8 cellular contexts compared by ENCODE assay signal in genomic region chr7:38369816-38370493, GRCh38.
DNase-seq lines count a peak whose midpoint lies in the region; ATAC-seq and TF ChIP-seq lines count a peak whose summit lies in the region.

No MANE protein-coding gene starts in this region.

- intact Hi-C loops in Calu3 (cut with micrococcal nuclease; ENCODE audit: unreplicated experiment) = no loop called here

- H3K79me2 ChIP-seq in fibroblast of lung (ENCODE audit: control insufficient read depth, insufficient read depth, low read length) = no peaks in the 10 kb centered on the region

- peak overlapping the region in 1 of 4 experiments; percentile 11 for H3K4me3 ChIP-seq in fibroblast of lung (replicated peaks in 1 of 4; ENCODE audit: control extremely low read depth in 1 of 4, insufficient read depth in 1 of 4, low read depth in 3 of 4, low read length in 4 of 4)

- CTCF ChIA-PET in Calu3 (lab: Charles Lee) = interaction anchor here (0.5 to 1.3 kb wide), 7 partner anchors 14 to 1102 kb away, joined by 3 to 4 read pairs (median 4); no protein-coding TSS in a partner anchor

- no peaks in the 10 kb centered on the region for H4K20me1 ChIP-seq in fibroblast of lung (ENCODE audit: control insufficient read depth, extremely low read depth, insufficient read depth, low read length)

- no peaks in the 10 kb centered on the region for H3K27me3 ChIP-seq in fibroblast of lung (ENCODE audit: control insufficient read depth, insufficient read depth, low read length)

- H3K27ac Mint-ChIP-seq in Calu3 (ENCODE audit: unreplicated experiment) (no peak overlapping the region), neural crest cell (ENCODE audit: unreplicated experiment) (no peak overlapping the region)
- H3K27ac Mint-ChIP-seq in stimulated activated naive CD8-positive, alpha-beta T cell treated with anti-CD3 and anti-CD28 coated beads, Interleukin-15, amount 100 ng/mL, for 72 hours = no peak overlapping the region

- peak overlapping the region; percentile 45 for H2AFZ ChIP-seq in fibroblast of lung (ENCODE audit: low read length)

- H3K27me3 Mint-ChIP-seq in Calu3 (ENCODE audit: unreplicated experiment) (no peaks in the 10 kb centered on the region), neural crest cell (ENCODE audit: low read depth) (no peaks in the 10 kb centered on the region)
- H3K27me3 Mint-ChIP-seq in activated T-cell treated with anti-CD3 and anti-CD28 coated beads, Interleukin-2, amount 50 U/mL, for 4 hours (ENCODE audit: low read depth) = no peaks in the 10 kb centered on the region
- no peaks in the 10 kb centered on the region for H3K27me3 Mint-ChIP-seq in stimulated activated naive CD8-positive, alpha-beta T cell treated with anti-CD3 and anti-CD28 coated beads, Interleukin-15, amount 100 ng/mL, for 72 hours

- H3K4me1 ChIP-seq in fibroblast of lung (ENCODE audit: control insufficient read depth, extremely low read depth, insufficient read depth, low read length) = no peaks in the 10 kb centered on the region

- H3K4me1 Mint-ChIP-seq in Calu3 (ENCODE audit: low read depth, unreplicated experiment) (no peaks in the 10 kb centered on the region), neural crest cell (peaks cover 11% of the 10 kb centered on the region)
- H3K4me1 Mint-ChIP-seq in activated T-cell treated with anti-CD3 and anti-CD28 coated beads, Interleukin-2, amount 50 U/mL, for 4 hours (ENCODE audit: low read depth) = peaks cover 62% of the 10 kb centered on the region
- H3K4me1 Mint-ChIP-seq in stimulated activated naive CD8-positive, alpha-beta T cell treated with anti-CD3 and anti-CD28 coated beads, Interleukin-15, amount 100 ng/mL, for 72 hours = peaks cover 50% of the 10 kb centered on the region

- DNase-seq in Calu3 = peak; percentile 95
- DNase-seq in HUDEP-2 (lab: John Stamatoyannopoulos, UW; ENCODE audit: unreplicated experiment in 76 of 76) = peak in 74 of 76 experiments; percentile 8 to 87 (median 72)
- DNase-seq in OCI-M1 (lab: John Stamatoyannopoulos, UW) = peak; percentile 84
- DNase-seq in activated T-cell treated with anti-CD3 and anti-CD28 coated beads, Interleukin-2, amount 50 U/mL, for 4 hours = peak; percentile 77
- peak; percentile 40 to 84 for DNase-seq in fibroblast of lung (ENCODE audit: low read depth in 2 of 2)
- peak; percentile 94 for DNase-seq in neural crest cell (ENCODE audit: low read depth, low spot score)
- DNase-seq in stimulated activated naive CD8-positive, alpha-beta T cell treated with anti-CD3 and anti-CD28 coated beads, Interleukin-15, amount 100 ng/mL, for 72 hours = peak; percentile 74 to 83

- H3K9ac ChIP-seq in fibroblast of lung (ENCODE audit: insufficient read depth, low read length) = no peak overlapping the region

- H3K36me3 Mint-ChIP-seq in Calu3 (ENCODE audit: insufficient read depth, unreplicated experiment) (no peaks in the 10 kb centered on the region), neural crest cell (ENCODE audit: low read depth) (no peaks in the 10 kb centered on the region)
- H3K36me3 Mint-ChIP-seq in activated T-cell treated with anti-CD3 and anti-CD28 coated beads, Interleukin-2, amount 50 U/mL, for 4 hours (ENCODE audit: insufficient read depth) = no peaks in the 10 kb centered on the region

- no peak overlapping the region for H3K27ac ChIP-seq in fibroblast of lung (ENCODE audit: insufficient read depth, low read length)

- BruUV-seq in Calu3 (replicated peaks; lab: Mats Ljungman, UMichigan) = no TSS peak

- no peak overlapping the region for H3K4me2 ChIP-seq in fibroblast of lung (ENCODE audit: extremely low read depth, insufficient read depth, low read length)

- H3K4me3 Mint-ChIP-seq in Calu3 (ENCODE audit: low read depth, unreplicated experiment) (no peak overlapping the region), neural crest cell (no peak overlapping the region)
- H3K4me3 Mint-ChIP-seq in activated T-cell treated with anti-CD3 and anti-CD28 coated beads, Interleukin-2, amount 50 U/mL, for 4 hours = no peak overlapping the region
- H3K4me3 Mint-ChIP-seq in stimulated activated naive CD8-positive, alpha-beta T cell treated with anti-CD3 and anti-CD28 coated beads, Interleukin-15, amount 100 ng/mL, for 72 hours = peak overlapping the region; percentile 25 to 30

- TF ChIP-seq CTCF in Calu3 (IDR thresholded peaks at IDR 0.05; ENCODE audit: unreplicated experiment) = peak; percentile 94
- TF ChIP-seq CTCF in fibroblast of lung (conservative IDR thresholded peaks at IDR 0.05 in 1 of 2, IDR thresholded peaks at IDR 0.05 in 1 of 2; ENCODE audit: low read depth in 1 of 2, low read length in 2 of 2) = peak; percentile 61 to 98
- TF ChIP-seq CTCF in neural crest cell (conservative IDR thresholded peaks at IDR 0.05) = peak; percentile 87

- no peaks in the 10 kb centered on the region for H3K9me3 ChIP-seq in fibroblast of lung (ENCODE audit: control insufficient read depth, insufficient read depth, low read depth, low read length)

- peak; percentile 71 for ATAC-seq in GM21515 (IDR thresholded peaks at IDR 0.05; ENCODE audit: unreplicated experiment)
- peak; percentile 59 to 70 for ATAC-seq in activated T-cell treated with anti-CD3 and anti-CD28 coated beads, Interleukin-2, amount 50 U/mL, for 4 hours
- peak; percentile 79 for ATAC-seq in stimulated activated naive CD8-positive, alpha-beta T cell treated with anti-CD3 and anti-CD28 coated beads, Interleukin-15, amount 100 ng/mL, for 72 hours

- H3K9me3 Mint-ChIP-seq in Calu3 (ENCODE audit: low read depth, unreplicated experiment) (no peaks in the 10 kb centered on the region), neural crest cell (no peaks in the 10 kb centered on the region)
- H3K9me3 Mint-ChIP-seq in activated T-cell treated with anti-CD3 and anti-CD28 coated beads, Interleukin-2, amount 50 U/mL, for 4 hours = no peaks in the 10 kb centered on the region
- H3K9me3 Mint-ChIP-seq in stimulated activated naive CD8-positive, alpha-beta T cell treated with anti-CD3 and anti-CD28 coated beads, Interleukin-15, amount 100 ng/mL, for 72 hours = no peaks in the 10 kb centered on the region

- H3K36me3 ChIP-seq in fibroblast of lung (ENCODE audit: control insufficient read depth, insufficient read depth, low read length) = no peaks in the 10 kb centered on the region

Comparison
In these comparisons a context has a peak if more than half of its experiments do, and no peak if none do; other contexts are left out.
1. H3K4me3 Mint-ChIP-seq: peak in stimulated activated naive CD8-positive, alpha-beta T cell treated with anti-CD3 and anti-CD28 coated beads, Interleukin-15, amount 100 ng/mL, for 72 hours (2 of 2); none in Calu3 (single experiment), activated T-cell treated with anti-CD3 and anti-CD28 coated beads, Interleukin-2, amount 50 U/mL, for 4 hours (single experiment) and neural crest cell (single experiment).
2. Peak in every context shown above with its lines, with median percentiles within 50 percentile points of each other: DNase-seq, CTCF ChIP-seq and ATAC-seq.